8 cellular contexts compared by ENCODE assay signal in genomic region chr10:101695404-101695732, GRCh38. TPM values are rescaled to one million over a fixed set of nuclear protein-coding genes. Genes with fewer than 3 reads are reported as not detected.
A peak's percentile ranks its signal among the peaks of the same experiment; 100 is the strongest.
DNase-seq lines count a peak whose midpoint lies in the region; ATAC-seq and TF ChIP-seq lines count a peak whose summit lies in the region.

No MANE protein-coding gene starts in this region.

- CTCF ChIA-PET in CD4-positive, alpha-beta T cell (lab: Charles Lee): interaction anchor here (0.7 kb wide), 1 partner anchor 12 kb away, joined by 3 read pairs; no protein-coding TSS in a partner anchor

- POLR2A ChIA-PET in CD4-positive, alpha-beta T cell (lab: Charles Lee): interaction anchor here (0.8 to 1.4 kb wide), 2 partner anchors 10 to 107 kb away, joined by 3 to 5 read pairs; partner anchors contain the start of genes DPCD and POLL

- H3K27me3 ChIP-seq in CD4-positive, alpha-beta T cell (ENCODE audit: control insufficient read depth, insufficient read depth, low read length): no peaks in the 10 kb centered on the region
- no peaks in the 10 kb centered on the region for H3K27me3 ChIP-seq in muscle layer of duodenum (ENCODE audit: low read depth, low read length)

- H3K36me3 Mint-ChIP-seq in CD4-positive, alpha-beta T cell (ENCODE audit: low read depth): peaks cover 19% of the 10 kb centered on the region
- H3K36me3 Mint-ChIP-seq in chondrocyte (ENCODE audit: low read depth): no peaks in the 10 kb centered on the region

- no peak for ATAC-seq in CD4-positive, alpha-beta T cell (ENCODE audit: poor library complexity)
- ATAC-seq in GM18511 (IDR thresholded peaks at IDR 0.05; ENCODE audit: unreplicated experiment) (no peak), HG03457 (IDR thresholded peaks at IDR 0.05; ENCODE audit: unreplicated experiment) (no peak)

- H3K27me3 Mint-ChIP-seq in CD4-positive, alpha-beta T cell: no peaks in the 10 kb centered on the region
- H3K27me3 Mint-ChIP-seq in chondrocyte (ENCODE audit: low read depth): no peaks in the 10 kb centered on the region

- intact Hi-C loops in CD4-positive, alpha-beta T cell (cut with DNase I, micrococcal nuclease): loop anchor here in 1 of 2 experiments (10.0 kb wide), 2 partner anchors 119 to 1669 kb away; partner anchors contain the start of genes OGA and TAF5

- DNase-seq in CD4-positive, alpha-beta T cell: no peak
- no peak for DNase-seq in Jurkat, Clone E6-1 (ENCODE audit: low read depth, low spot score)
- DNase-seq in chondrocyte (ENCODE audit: low spot score) (no peak), NCI-H2171 (lab: John Stamatoyannopoulos, UW) (no peak)
- DNase-seq in stimulated activated CD4-positive, alpha-beta T cell treated with anti-CD3 and anti-CD28 coated beads, Interleukin-4, amount 100 ng/mL, for 4 hours: no peak

- peaks cover 45% of the 10 kb centered on the region for H3K4me1 Mint-ChIP-seq in CD4-positive, alpha-beta T cell (ENCODE audit: low read depth)
- peaks cover 24% of the 10 kb centered on the region for H3K4me1 Mint-ChIP-seq in chondrocyte (ENCODE audit: low read depth)

- no peak for TF ChIP-seq CTCF in CD4-positive, alpha-beta T cell (IDR thresholded peaks at IDR 0.05)
- no peak for TF ChIP-seq CTCF in chondrocyte (IDR thresholded peaks at IDR 0.05)

- H3K27ac ChIP-seq in CD4-positive, alpha-beta T cell (ENCODE audit: low read depth, low read length): peak overlapping the region; percentile 96
- peak overlapping the region; percentile 56 for H3K27ac ChIP-seq in muscle layer of duodenum (ENCODE audit: low read length)

- peak overlapping the region; percentile 86 for H3K4me3 ChIP-seq in Jurkat, Clone E6-1 (ENCODE audit: low read length)
- peak overlapping the region; percentile 48 to 85 for H3K4me3 ChIP-seq in muscle layer of duodenum (ENCODE audit: low read depth in 1 of 2, low read length in 2 of 2)

- H3K4me1 ChIP-seq in muscle layer of duodenum (ENCODE audit: control insufficient read depth in 1 of 2, insufficient read depth in 2 of 2, low read length in 2 of 2): peaks cover 8 to 20% of the 10 kb centered on the region in 2 donors

- H3K9me3 Mint-ChIP-seq in CD4-positive, alpha-beta T cell: no peaks in the 10 kb centered on the region
- no peaks in the 10 kb centered on the region for H3K9me3 Mint-ChIP-seq in chondrocyte (ENCODE audit: low read depth)

- H3K27ac Mint-ChIP-seq in CD4-positive, alpha-beta T cell: peak overlapping the region; percentile 98
- H3K27ac Mint-ChIP-seq in chondrocyte (ENCODE audit: unreplicated experiment): peak overlapping the region; percentile 71

- H3K36me3 ChIP-seq in muscle layer of duodenum (ENCODE audit: control insufficient read depth in 1 of 2, insufficient read depth in 2 of 2, low read length in 2 of 2): no peaks in the 10 kb centered on the region

- no peaks in the 10 kb centered on the region for H3K9me3 ChIP-seq in CD4-positive, alpha-beta T cell (ENCODE audit: control insufficient read depth, low read length)
- no peaks in the 10 kb centered on the region for H3K9me3 ChIP-seq in muscle layer of duodenum (ENCODE audit: control insufficient read depth in 1 of 2, low read length in 2 of 2)

- peak overlapping the region; percentile 92 for H3K4me3 Mint-ChIP-seq in CD4-positive, alpha-beta T cell
- H3K4me3 Mint-ChIP-seq in chondrocyte (ENCODE audit: unreplicated experiment): peak overlapping the region; percentile 66

RNA-seq across cellular contexts. Expression of gene FBXW4, which starts 0.4 kb away (rescaled TPM):
- total RNA-seq in CD4-positive, alpha-beta T cell: 10 to 100 TPM; 69.7 to 76.4 TPM
- 30.6 TPM for polyA plus RNA-seq in Jurkat, Clone E6-1 (2012; ENCODE audit: insufficient read depth, insufficient read length)
- total RNA-seq in chondrocyte: 34.4 to 37.2 TPM (median 36.1 TPM) in 3 replicates
